In the genomic region with DNA sequence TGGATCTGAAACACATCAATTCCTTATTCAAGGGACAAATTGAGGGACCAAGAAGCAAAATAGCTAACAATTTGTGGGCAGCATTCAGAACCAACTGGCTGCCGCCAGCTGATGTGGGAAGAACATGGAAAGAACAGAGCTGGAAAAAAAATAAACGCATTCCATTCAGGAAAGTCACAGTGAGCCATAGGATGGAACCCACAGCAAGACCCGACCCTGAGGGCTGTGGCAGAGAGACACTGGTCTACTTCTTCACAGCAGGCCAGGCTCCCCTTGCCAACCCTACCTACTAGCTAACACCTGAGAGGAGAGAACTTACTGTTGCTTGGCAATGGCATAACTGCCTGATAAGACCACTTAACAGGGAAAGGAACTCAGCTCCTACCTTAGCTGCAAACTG, we compare ENCODE assay signal across 10 cellular contexts.
DNase-seq lines count a peak whose midpoint lies in the region; ATAC-seq, FAIRE-seq and TF ChIP-seq lines count a peak whose summit lies in the region.
"Had no signal": no experiment of that assay in that cellular context is flagged by ENCODE, and none has a peak within 500 bp of the region (broad histone marks: within the 10 kb centered on the region; RNA-seq: fewer than 3 reads in every experiment).

No MANE protein-coding gene starts in this region.

- H3K9me3 ChIP-seq in PC-9 (ENCODE audit: insufficient read depth, low read depth): no peaks in the 10 kb centered on the region
- H3K9me3 ChIP-seq in endodermal cell (ENCODE audit: control insufficient read depth, low read length): no peaks in the 10 kb centered on the region
- no peaks in the 10 kb centered on the region for H3K9me3 ChIP-seq in neural progenitor cell (ENCODE audit: low read depth)
- no peaks in the 10 kb centered on the region for H3K9me3 ChIP-seq in HAP-1
- H3K9me3 ChIP-seq: heart right ventricle had no signal

- H3K27me3 ChIP-seq in PC-9 (ENCODE audit: insufficient read depth, low read depth) (no peaks in the 10 kb centered on the region), endodermal cell (ENCODE audit: control insufficient read depth, insufficient read depth, low read length, poor library complexity, severe bottlenecking) (no peaks in the 10 kb centered on the region), neural progenitor cell (no peaks in the 10 kb centered on the region), HAP-1 (ENCODE audit: low read depth) (no peaks in the 10 kb centered on the region)
- H3K27me3 ChIP-seq: heart right ventricle had no signal

- no peak for TF ChIP-seq POLR2A in GM12891 (IDR thresholded peaks at IDR 0.05; ENCODE audit: low read depth, low read length)

- H3K9me2 ChIP-seq in PC-9 (ENCODE audit: insufficient read depth): no peaks in the 10 kb centered on the region

- H3K4me1 ChIP-seq in PC-9 (replicated peaks; ENCODE audit: insufficient read depth) (no peaks in the 10 kb centered on the region), endodermal cell (ENCODE audit: control insufficient read depth, insufficient read depth, low read length) (peaks cover 7% of the 10 kb centered on the region), neural progenitor cell (peaks cover 35% of the 10 kb centered on the region), HAP-1 (peaks cover 14% of the 10 kb centered on the region)

- H2AFZ ChIP-seq in PC-9: no peak overlapping the region
- no peak overlapping the region for H2AFZ ChIP-seq in neural progenitor cell (replicated peaks)

- H3K4me3 Mint-ChIP-seq in endodermal cell (no peak overlapping the region), neural progenitor cell (no peak overlapping the region)

- POLR2A ChIA-PET in PC-9 (lab: Charles Lee; ENCODE audit: unreplicated experiment): no interaction called here

- no peaks in the 10 kb centered on the region for H3K27me3 Mint-ChIP-seq in endodermal cell (ENCODE audit: insufficient read depth)
- no peaks in the 10 kb centered on the region for H3K27me3 Mint-ChIP-seq in neural progenitor cell (ENCODE audit: insufficient read depth, low read depth)

- H4K20me1 ChIP-seq in PC-9 (ENCODE audit: insufficient read depth) (peaks cover 4% of the 10 kb centered on the region; the same call in 1 of the 2 replicates), neural progenitor cell (ENCODE audit: low read depth) (peaks cover 60% of the 10 kb centered on the region)

- WGBS in endodermal cell (ENCODE audit: insufficient coverage in 1 of 2, insufficient read length in 1 of 2), 2 experiments: 74 to 79% methylated on average over 3 of the region's 3 CpGs

- TF ChIP-seq CTCF in PC-9 (conservative IDR thresholded peaks at IDR 0.05) (no peak), endodermal cell (conservative IDR thresholded peaks at IDR 0.05) (no peak), neural progenitor cell (IDR thresholded peaks at IDR 0.05) (no peak)

- H3K36me3 ChIP-seq in PC-9 (ENCODE audit: low read depth) (no peaks in the 10 kb centered on the region), endodermal cell (ENCODE audit: control insufficient read depth, insufficient read depth, low read length) (peaks cover 3% of the 10 kb centered on the region), neural progenitor cell (peaks cover 5% of the 10 kb centered on the region), HAP-1 (replicated peaks) (no peaks in the 10 kb centered on the region)

- H3F3A ChIP-seq in PC-9 (ENCODE audit: insufficient read depth, low read depth) (peaks cover 6% of the 10 kb centered on the region; the same call in 1 of the 2 replicates), neural progenitor cell (ENCODE audit: low read depth) (peaks cover 4% of the 10 kb centered on the region)

- H3K27ac Mint-ChIP-seq in endodermal cell: peak overlapping the region; percentile 21
- H3K27ac Mint-ChIP-seq in neural progenitor cell: no peak overlapping the region

- DNase-seq in EH (ENCODE audit: low read depth) (peak; percentile 88), PC-9 (peak; percentile 33 to 35), endodermal cell (peak; percentile 60), neural progenitor cell (ENCODE audit: low spot score) (peak; percentile 5), HAP-1 (ENCODE audit: low spot score in 2 of 2) (no peak), NCI-H526 treated with DMSO at 0.1 percent for 48 hours (lab: John Stamatoyannopoulos, UW) (no peak), GM12891 (ENCODE audit: insufficient read length, low spot score) (no peak)
- DNase-seq: activated T-cell treated with anti-CD3 and anti-CD28 coated beads, Interleukin-2, amount 50 U/mL, for 1 hour; heart right ventricle had no signal

- H3K4me2 ChIP-seq in PC-9: no peak overlapping the region
- no peak overlapping the region for H3K4me2 ChIP-seq in neural progenitor cell

- no peak for FAIRE-seq in GM12891 (lab: Jason Lieb, UNC)

- no peaks in the 10 kb centered on the region for H3K36me3 Mint-ChIP-seq in endodermal cell (ENCODE audit: low read depth)
- H3K36me3 Mint-ChIP-seq in neural progenitor cell: peaks cover 5% of the 10 kb centered on the region

- H3K4me3 ChIP-seq in PC-9 (no peak overlapping the region), endodermal cell (ENCODE audit: low read length) (no peak overlapping the region), neural progenitor cell (no peak overlapping the region), HAP-1 (no peak overlapping the region)
- H3K4me3 ChIP-seq: heart right ventricle had no signal

- H3K27ac ChIP-seq in PC-9 (no peak overlapping the region), endodermal cell (ENCODE audit: low read depth, low read length) (no peak overlapping the region), neural progenitor cell (no peak overlapping the region)
- H3K27ac ChIP-seq: heart right ventricle had no signal

- no TSS peak for BruUV-seq in PC-9 (replicated peaks; lab: Mats Ljungman, UMichigan)

- no peak overlapping the region for H3K9ac ChIP-seq in endodermal cell (ENCODE audit: extremely low read depth, low read length, poor library complexity, severe bottlenecking)
- no peak overlapping the region for H3K9ac ChIP-seq in neural progenitor cell

- intact Hi-C loops in PC-9 (cut with micrococcal nuclease; ENCODE audit: unreplicated experiment): no loop called here

- in situ Hi-C loops in HAP-1 (cut with MboI; ENCODE audit: low sequenced_read_pairs): no loop called here

- CTCF ChIA-PET in PC-9 (lab: Charles Lee): no interaction called here

- peaks cover 45% of the 10 kb centered on the region for H3K4me1 Mint-ChIP-seq in endodermal cell
- H3K4me1 Mint-ChIP-seq in neural progenitor cell: peaks cover 24% of the 10 kb centered on the region

- H3K9me3 Mint-ChIP-seq in endodermal cell (no peaks in the 10 kb centered on the region), neural progenitor cell (no peaks in the 10 kb centered on the region)

- no peak for ATAC-seq in HG03342 (IDR thresholded peaks at IDR 0.05; ENCODE audit: unreplicated experiment)

- H3K79me2 ChIP-seq in PC-9 (ENCODE audit: low read depth): peaks cover 15% of the 10 kb centered on the region; the same call in 1 of the 2 replicates
- peaks cover 53% of the 10 kb centered on the region for H3K79me2 ChIP-seq in neural progenitor cell (ENCODE audit: low read depth)

TF ChIP-seq in GM12891, 5 proteins besides CTCF, POLR2A, EP300 and RAD21:
- TF ChIP-seq SPI1 (IDR thresholded peaks at IDR 0.05; ENCODE audit: low read depth, low read length): no peak
- no peak for TF ChIP-seq PAX5 (IDR thresholded peaks at IDR 0.05; ENCODE audit: insufficient read depth, low read length, severe bottlenecking)
- no peak for TF ChIP-seq TAF1 (IDR thresholded peaks at IDR 0.05; ENCODE audit: low read depth, low read length)
- no peak for TF ChIP-seq POU2F2 (IDR thresholded peaks at IDR 0.05; ENCODE audit: low read depth, low read length)
- TF ChIP-seq POLR2AphosphoS5 (IDR thresholded peaks at IDR 0.05; ENCODE audit: low read depth, low read length): no peak

Comparison
In these comparisons a context has a peak if more than half of its experiments do, and no peak if none do; other contexts are left out.
1. DNase-seq: peak in EH (single experiment), PC-9 (2 of 2), endodermal cell (single experiment) and neural progenitor cell (single experiment); none in HAP-1 (0 of 2), NCI-H526 treated with DMSO at 0.1 percent for 48 hours (single experiment) and GM12891 (single experiment).